Comparison of ENCODE assay signal across 8 cellular contexts in genomic region chr9:5186416-5187169, GRCh38. TPM values are rescaled to one million over a fixed set of nuclear protein-coding genes. Genes with fewer than 3 reads are reported as not detected.
DNase-seq lines count a peak whose midpoint lies in the region; ATAC-seq and TF ChIP-seq lines count a peak whose summit lies in the region.

No MANE protein-coding gene starts in this region.

- peak; percentile 80 for TF ChIP-seq RAD21 in neural cell (conservative IDR thresholded peaks at IDR 0.05)

- H3K9ac ChIP-seq in neural cell (ENCODE audit: low read length): no peak overlapping the region

- no peaks in the 10 kb centered on the region for H4K20me1 ChIP-seq in neural cell (ENCODE audit: insufficient read depth)

- H3K9me3 ChIP-seq in neural cell (ENCODE audit: low read length) (no peaks in the 10 kb centered on the region), upper lobe of left lung (no peaks in the 10 kb centered on the region)

- 24 to 30% methylated on average over 8 of the region's 8 CpGs for WGBS in upper lobe of left lung, 2 donors

- no peaks in the 10 kb centered on the region for H3K9me2 ChIP-seq in neural cell (ENCODE audit: insufficient read depth, low read length)

- TF ChIP-seq EP300 in neural cell (conservative IDR thresholded peaks at IDR 0.05; ENCODE audit: poor library complexity, severe bottlenecking): no peak
- no peak for TF ChIP-seq EP300 in upper lobe of left lung (IDR thresholded peaks at IDR 0.05)

- no peak overlapping the region for H3K4me2 ChIP-seq in neural cell (ENCODE audit: low read length)

- TF ChIP-seq POLR2A in upper lobe of left lung (IDR thresholded peaks at IDR 0.05): no peak

- H3K27me3 ChIP-seq in neural cell (ENCODE audit: insufficient read depth, low read depth, low read length): no peaks in the 10 kb centered on the region
- no peaks in the 10 kb centered on the region for H3K27me3 ChIP-seq in upper lobe of left lung

- no peak overlapping the region for H3K27ac ChIP-seq in neural cell (ENCODE audit: low read length)
- no peak overlapping the region for H3K27ac ChIP-seq in upper lobe of left lung

- TF ChIP-seq CTCF in neural cell (IDR thresholded peaks at IDR 0.05; ENCODE audit: poor library complexity, severe bottlenecking): peak; percentile 80
- TF ChIP-seq CTCF in upper lobe of left lung (IDR thresholded peaks at IDR 0.05): peak; percentile 30 to 70 (median 60)

- H3K4me3 ChIP-seq in neural cell (ENCODE audit: low read length): no peak overlapping the region
- H3K4me3 ChIP-seq in upper lobe of left lung: no peak overlapping the region

- H3F3A ChIP-seq in neural cell (ENCODE audit: insufficient read depth, low read length, poor library complexity, severe bottlenecking): no peaks in the 10 kb centered on the region

- H3K4me1 ChIP-seq in upper lobe of left lung: no peaks in the 10 kb centered on the region

- in situ Hi-C loops in Caki2 (cut with HindIII; ENCODE audit: low pct_unique_long_range_greater_than_20kb, low sequenced_read_pairs): no loop called here

- no peaks in the 10 kb centered on the region for H3K36me3 ChIP-seq in neural cell (ENCODE audit: insufficient read depth, low read length)
- no peaks in the 10 kb centered on the region for H3K36me3 ChIP-seq in upper lobe of left lung

- no peaks in the 10 kb centered on the region for H3K79me2 ChIP-seq in neural cell (replicated peaks; ENCODE audit: insufficient read depth, low read length)

- DNase-seq in Caki2 (ENCODE audit: low read depth): peak; percentile 5
- DNase-seq in NCI-H82 treated with DMSO at 0.1 percent for 48 hours (lab: John Stamatoyannopoulos, UW; ENCODE audit: unreplicated experiment): peak; percentile 32
- DNase-seq in activated T-cell treated with anti-CD3 and anti-CD28 coated beads, Interleukin-2, amount 50 U/mL, for 1 hour: peak; percentile 47
- DNase-seq in fibroblast of gingiva (ENCODE audit: low read depth): peak; percentile 32
- DNase-seq in upper lobe of left lung: peak in 1 of 2 donors; percentile 58

- ATAC-seq in HG03354 (IDR thresholded peaks at IDR 0.05; ENCODE audit: poor library complexity, severe bottlenecking, unreplicated experiment) (peak; percentile 54), upper lobe of left lung (ENCODE audit: low FRiP score in 2 of 2) (peak in 1 of 2 donors; percentile 68), GM18520 (IDR thresholded peaks at IDR 0.05; ENCODE audit: unreplicated experiment) (no peak)

- H2AFZ ChIP-seq in neural cell (ENCODE audit: low read depth, low read length): no peak overlapping the region

TF ChIP-seq in neural cell, 6 proteins besides CTCF, POLR2A, EP300 and RAD21:
- TF ChIP-seq REST (IDR thresholded peaks at IDR 0.05; ENCODE audit: borderline replicate concordance) (no peak), SMC3 (conservative IDR thresholded peaks at IDR 0.05; ENCODE audit: poor library complexity) (peak; percentile 87)

RNA-seq across cellular contexts. Expression of gene INSL6, which starts 1.2 kb away (rescaled TPM):
- total RNA-seq in Caki2 (2014; rRNA removed; shearing (Covaris generic); ENCODE audit: low replicate concordance): not detected in 2 replicates
- polyA plus RNA-seq in neural cell: not detected in 2 replicates
- polyA minus RNA-seq in neural cell: not detected in 2 replicates
- total RNA-seq in upper lobe of left lung: not detected

RNA-seq across cellular contexts. Expression of gene INSL4, which starts 44.6 kb away (rescaled TPM):
- not detected in 2 replicates for total RNA-seq in Caki2 (2014; rRNA removed; shearing (Covaris generic); ENCODE audit: low replicate concordance)
- polyA plus RNA-seq in neural cell: not detected in 2 replicates
- not detected in 2 replicates for polyA minus RNA-seq in neural cell
- not detected for total RNA-seq in upper lobe of left lung
